Comparison of ENCODE assay signal across 26 cellular contexts in genomic region chr1:194256010-194256409, GRCh38.
"Had no signal": no experiment of that assay in that cellular context is flagged by ENCODE, and none has a peak within 500 bp of the region (broad histone marks: within the 10 kb centered on the region; RNA-seq: fewer than 3 reads in every experiment).

No MANE protein-coding gene starts in this region.

- H3K36me3 ChIP-seq: neutrophil, ovary, right lobe of liver, sigmoid colon, stomach, thoracic aorta, thyroid gland, tibial nerve, upper lobe of left lung, vagina had no signal

- H3K27me3 ChIP-seq: neutrophil, ovary, right lobe of liver, sigmoid colon, stomach, thyroid gland, tibial nerve, upper lobe of left lung, vagina had no signal

- ATAC-seq: natural killer cell treated with Interleukin-12 subunit alpha and Interleukin-12 subunit beta and Interleukin-15 and Interleukin-18, amount 100 ng/mL, for 72 hours; psoas muscle; right cardiac atrium; right lobe of liver; stimulated activated effector memory CD8-positive, alpha-beta T cell treated with anti-CD3 and anti-CD28 coated beads, Interleukin-12 subunit alpha, Interleukin-12 subunit beta, amount 100 ng/mL, for 72 hours; stimulated activated naive B cell treated with anti-CD40 and anti-IgM and Interleukin-4, amounts not matched to agents 10 μg/mL and 1 μg/mL and 100 μg/mL, for 72 hours had no signal

- H3K4me3 ChIP-seq: ovary, psoas muscle, right lobe of liver, sigmoid colon, stomach, thoracic aorta, thyroid gland, tibial nerve, upper lobe of left lung, vagina had no signal

- H3K27ac ChIP-seq: neutrophil, ovary, parathyroid adenoma, psoas muscle, right lobe of liver, sigmoid colon, stomach, thoracic aorta, thyroid gland, tibial nerve, upper lobe of left lung, vagina had no signal

- H3K4me1 ChIP-seq: parathyroid adenoma, psoas muscle, right lobe of liver, sigmoid colon, stomach, thyroid gland, tibial nerve, upper lobe of left lung, vagina had no signal

- DNase-seq: nephron progenitor cell; nucleus accumbens; ovary; posterior cingulate gyrus; psoas muscle; right cardiac atrium; right lobe of liver; sigmoid colon; small intestine; stimulated activated CD4-positive, alpha-beta T cell treated with anti-CD3 and anti-CD28 coated beads, Interleukin-15, amount 100 ng/mL, for 24 hours; stimulated activated CD4-positive, alpha-beta T cell treated with anti-CD3 and anti-CD28 coated beads, Interleukin-2, amount 100 ng/mL, for 24 hours; stimulated activated CD4-positive, alpha-beta T cell treated with anti-CD3 and anti-CD28 coated beads, Interleukin-2, amount 100 ng/mL, for 48 hours; stimulated activated CD4-positive, alpha-beta T cell treated with anti-CD3 and anti-CD28 coated beads, Interleukin-4, amount 100 ng/mL, for 24 hours; stimulated activated naive B cell treated with anti-CD40 and anti-IgM and Interleukin-4, amounts not matched to agents 10 μg/mL and 1 μg/mL and 100 μg/mL, for 72 hours; stimulated activated naive CD4-positive, alpha-beta T cell treated with Interleukin-2 at 50 U/mL for 16 hours; stomach; thyroid gland; trophoblast cell; upper lobe of left lung had no signal

- H3K9me3 ChIP-seq: neutrophil, ovary, right lobe of liver, sigmoid colon, stomach, thoracic aorta, thyroid gland, tibial nerve, upper lobe of left lung, vagina had no signal
